In genomic region chr3:141076026-141076797, GRCh38 we compare ENCODE assay signal across 11 cellular contexts. TPM values are rescaled to one million over a fixed set of nuclear protein-coding genes. Genes with fewer than 3 reads are reported as not detected.
DNase-seq lines count a peak whose midpoint lies in the region; TF ChIP-seq lines count a peak whose summit lies in the region.
"Had no signal": no experiment of that assay in that cellular context is flagged by ENCODE, and none has a peak within 500 bp of the region (broad histone marks: within the 10 kb centered on the region; RNA-seq: fewer than 3 reads in every experiment).

No MANE protein-coding gene starts in this region.

- peaks cover 4% of the 10 kb centered on the region for H3K79me2 ChIP-seq in mesendoderm (ENCODE audit: control insufficient read depth, insufficient read depth, low read length)

- H3K27ac ChIP-seq in coronary artery (peak overlapping the region in 1 of 2 donors; percentile 63), mesendoderm (ENCODE audit: low read depth, low read length) (peak overlapping the region; percentile 56)

- DNase-seq in NCI-H1092 (lab: John Stamatoyannopoulos, UW) (peak; percentile 41), coronary artery (ENCODE audit: low spot score) (no peak), mesendoderm (no peak), superior temporal gyrus (ENCODE audit: extremely low spot score) (peak; percentile 15), cerebellum (ENCODE audit: low spot score) (no peak), occipital lobe (lab: John Stamatoyannopoulos, UW) (no peak)
- DNase-seq in activated CD4-positive, alpha-beta T cell treated with anti-CD3 and anti-CD28 coated beads, Interleukin-2, amount 50 U/mL, for 1 hour: no peak
- DNase-seq: GF-D8, NCI-H2029 had no signal

- no peak overlapping the region for H3K4me2 ChIP-seq in mesendoderm (ENCODE audit: low read length)

- no peak overlapping the region for H4K5ac ChIP-seq in mesendoderm (ENCODE audit: low read length)

- peak overlapping the region; percentile 7 for H3K9ac ChIP-seq in mesendoderm (ENCODE audit: low read length)

- peak overlapping the region; percentile 14 for H2BK5ac ChIP-seq in mesendoderm (ENCODE audit: low read length)

- H3K4ac ChIP-seq in mesendoderm (ENCODE audit: low read depth, low read length): peak overlapping the region; percentile 63

- H3K56ac ChIP-seq in mesendoderm (ENCODE audit: low read length): peak overlapping the region; percentile 26

- WGBS in mesendoderm (ENCODE audit: extremely low coverage, insufficient coverage, low lambda C conversion rate): no CpG with 5 or more reads among the region's 12 CpGs

- H3K4me1 ChIP-seq in mesendoderm (ENCODE audit: control insufficient read depth, low read depth, low read length): peaks cover 27% of the 10 kb centered on the region

- H3K4me3 ChIP-seq in coronary artery: peak overlapping the region; percentile 71
- H3K4me3 ChIP-seq in mesendoderm (ENCODE audit: low read length): no peak overlapping the region

- H2BK120ac ChIP-seq in mesendoderm (ENCODE audit: low read depth, low read length): no peak overlapping the region

- H2BK15ac ChIP-seq in mesendoderm (replicated peaks; ENCODE audit: low read depth): no peak overlapping the region

- H4K8ac ChIP-seq in mesendoderm (ENCODE audit: low read depth, low read length): no peak overlapping the region

- no peaks in the 10 kb centered on the region for H3K36me3 ChIP-seq in mesendoderm (ENCODE audit: control insufficient read depth, insufficient read depth, low read length)

- H3K23ac ChIP-seq in mesendoderm (ENCODE audit: low read length): no peak overlapping the region

- H2AK5ac ChIP-seq in mesendoderm (ENCODE audit: low read length): peak overlapping the region; percentile 45

- H3K18ac ChIP-seq in mesendoderm (ENCODE audit: low read length): peak overlapping the region; percentile 46

- no peaks in the 10 kb centered on the region for H3K27me3 ChIP-seq in mesendoderm (ENCODE audit: insufficient read depth, low read length, poor library complexity)

- no peak for TF ChIP-seq CTCF in coronary artery (IDR thresholded peaks at IDR 0.05)

- H3K79me1 ChIP-seq in mesendoderm (ENCODE audit: low read length): peaks cover 9% of the 10 kb centered on the region

RNA-seq across cellular contexts. Expression of gene SPSB4, which starts 25.1 kb away (rescaled TPM):
- 23.3 TPM for polyA plus RNA-seq in mesendoderm (2013, experiment 1 of 2)
- polyA plus RNA-seq in mesendoderm (2013, experiment 2 of 2): 23.3 TPM
- total RNA-seq in cerebellum (12.7 TPM), occipital lobe (8.3 TPM)
- total RNA-seq: activated T-cell treated with anti-CD3 and anti-CD28 coated beads, Interleukin-2, amount 50 U/mL, for 72 hours; T-helper 1 cell treated with Interleukin-12 subunit alpha and Interleukin-12 subunit beta and Interleukin-4 antibody, amounts not matched to agents 30 ng/mL and 1 ng/mL, for 36 hours had no signal

Comparison
In these comparisons a context has a peak if more than half of its experiments do, and no peak if none do; other contexts are left out.
1. DNase-seq: peak in NCI-H1092 (single experiment) and superior temporal gyrus (single experiment); none in coronary artery (single experiment), mesendoderm (single experiment), activated CD4-positive, alpha-beta T cell treated with anti-CD3 and anti-CD28 coated beads, Interleukin-2, amount 50 U/mL, for 1 hour (single experiment), cerebellum (single experiment) and occipital lobe (single experiment).